20 cellular contexts compared by ENCODE assay signal in genomic region chr10:120689766-120690539, GRCh38.
"Had no signal": no experiment of that assay in that cellular context is flagged by ENCODE, and none has a peak within 500 bp of the region (broad histone marks: within the 10 kb centered on the region; RNA-seq: fewer than 3 reads in every experiment).

No MANE protein-coding gene starts in this region.

- H3K27me3 Mint-ChIP-seq: activated B cell treated with CpG ODN at 0.5 μM for 24 hours; activated CD8-positive, alpha-beta T cell treated with anti-CD3 and anti-CD28 coated beads for 36 hours; activated naive CD8-positive, alpha-beta T cell treated with anti-CD3 and anti-CD28 coated beads for 36 hours; activated T-helper 17 cell treated with anti-CD3 and anti-CD28 coated beads, Interleukin-2, amount 50 U/mL, for 72 hours; stimulated activated naive CD8-positive, alpha-beta T cell treated with anti-CD3 and anti-CD28 coated beads, Interleukin-15, amount 100 ng/mL, for 72 hours had no signal

- H3K4me1 ChIP-seq: left ventricle myocardium inferior had no signal

- H3K36me3 Mint-ChIP-seq: activated naive CD8-positive, alpha-beta T cell treated with anti-CD3 and anti-CD28 coated beads for 36 hours; brain; memory B cell; naive B cell had no signal

- H3K9me3 Mint-ChIP-seq: stimulated activated naive CD8-positive, alpha-beta T cell treated with anti-CD3 and anti-CD28 coated beads, Interleukin-15, amount 100 ng/mL, for 72 hours had no signal

- H3K27ac ChIP-seq: left ventricle myocardium inferior had no signal

- H3K9me3 ChIP-seq: mucosa of descending colon had no signal

- ATAC-seq: activated CD8-positive, alpha-beta T cell treated with anti-CD3 and anti-CD28 coated beads for 36 hours; activated T-helper 17 cell treated with anti-CD3 and anti-CD28 coated beads, Interleukin-2, amount 50 U/mL, for 72 hours; mucosa of descending colon; stimulated activated naive CD8-positive, alpha-beta T cell treated with anti-CD3 and anti-CD28 coated beads, Interleukin-15, amount 100 ng/mL, for 72 hours had no signal

- FAIRE-seq: colon, frontal cortex had no signal

- H3K4me3 ChIP-seq: left ventricle myocardium inferior, mucosa of descending colon had no signal

- H3K4me3 Mint-ChIP-seq: activated B cell treated with CpG ODN at 0.5 μM for 24 hours; activated CD8-positive, alpha-beta T cell treated with anti-CD3 and anti-CD28 coated beads for 36 hours; activated naive CD8-positive, alpha-beta T cell treated with anti-CD3 and anti-CD28 coated beads for 36 hours; activated T-helper 17 cell treated with anti-CD3 and anti-CD28 coated beads, Interleukin-2, amount 50 U/mL, for 72 hours; brain; endodermal cell; memory B cell; naive B cell; stimulated activated naive CD8-positive, alpha-beta T cell treated with anti-CD3 and anti-CD28 coated beads, Interleukin-15, amount 100 ng/mL, for 72 hours; T-helper 2 cell treated with Interferon-gamma antibody and Interleukin-4, amounts not matched to agents 5 μg/mL and 100 μg/mL, for 36 hours had no signal

- DNase-seq: activated B cell treated with CpG ODN at 0.5 μM for 24 hours; activated CD4-positive, alpha-beta T cell treated with anti-CD3 and anti-CD28 coated beads for 48 hours; activated CD8-positive, alpha-beta T cell treated with anti-CD3 and anti-CD28 coated beads for 36 hours; activated naive CD4-positive, alpha-beta T cell; activated naive CD8-positive, alpha-beta T cell treated with anti-CD3 and anti-CD28 coated beads for 36 hours; activated T-cell treated with anti-CD3 and anti-CD28 coated beads, Interleukin-2, amount 50 U/mL, for 1 hour; amniotic stem cell; endodermal cell; left ventricle myocardium inferior; mucosa of descending colon; naive B cell; retina; stimulated activated naive CD8-positive, alpha-beta T cell treated with anti-CD3 and anti-CD28 coated beads, Interleukin-15, amount 100 ng/mL, for 72 hours; trophoblast cell had no signal

- H3K36me3 ChIP-seq: left ventricle myocardium inferior had no signal

- H3K4me1 Mint-ChIP-seq: activated B cell treated with CpG ODN at 0.5 μM for 24 hours, naive B cell had no signal

- H3K27ac Mint-ChIP-seq: activated B cell treated with CpG ODN at 0.5 μM for 24 hours; activated CD8-positive, alpha-beta T cell treated with anti-CD3 and anti-CD28 coated beads for 36 hours; activated naive CD8-positive, alpha-beta T cell treated with anti-CD3 and anti-CD28 coated beads for 36 hours; activated T-helper 17 cell treated with anti-CD3 and anti-CD28 coated beads, Interleukin-2, amount 50 U/mL, for 72 hours; endodermal cell; memory B cell; naive B cell; stimulated activated naive CD8-positive, alpha-beta T cell treated with anti-CD3 and anti-CD28 coated beads, Interleukin-15, amount 100 ng/mL, for 72 hours; T-helper 2 cell treated with Interferon-gamma antibody and Interleukin-4, amounts not matched to agents 5 μg/mL and 100 μg/mL, for 36 hours had no signal
